Comparison of ENCODE assay signal across 1 cellular context in the genomic region with DNA sequence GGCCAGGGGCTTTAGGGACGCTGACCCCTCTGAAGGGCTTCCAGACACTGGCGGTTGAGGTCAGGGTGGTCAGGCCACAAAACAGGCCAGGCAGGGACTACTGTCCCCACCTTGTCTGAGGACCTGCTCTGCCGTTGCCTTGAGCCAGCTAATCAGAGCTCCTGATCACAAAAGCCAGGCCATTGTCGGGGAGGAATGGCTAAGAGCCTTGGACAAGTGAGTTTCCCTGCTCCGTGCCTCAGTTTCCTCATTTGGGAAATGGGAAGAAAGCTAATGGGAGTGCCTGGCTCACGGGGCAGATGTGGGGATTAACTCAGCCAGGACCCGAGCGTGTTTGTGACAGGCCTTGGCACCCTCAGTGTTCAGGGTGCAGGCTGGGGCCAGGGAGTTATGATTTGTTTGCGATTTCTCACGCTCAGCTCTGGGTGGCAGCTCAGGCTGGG.
TF ChIP-seq lines count a peak whose summit lies in the region.

No MANE protein-coding gene starts in this region.

TF ChIP-seq in K562, 482 proteins besides CTCF, POLR2A, EP300 and RAD21 (continued from another document):
- TF ChIP-seq NEUROD1 (IDR thresholded peaks at IDR 0.05; ENCODE audit: borderline replicate concordance, low read depth, low read length, partially characterized antibody): no peak
- TF ChIP-seq, protein P1, sequence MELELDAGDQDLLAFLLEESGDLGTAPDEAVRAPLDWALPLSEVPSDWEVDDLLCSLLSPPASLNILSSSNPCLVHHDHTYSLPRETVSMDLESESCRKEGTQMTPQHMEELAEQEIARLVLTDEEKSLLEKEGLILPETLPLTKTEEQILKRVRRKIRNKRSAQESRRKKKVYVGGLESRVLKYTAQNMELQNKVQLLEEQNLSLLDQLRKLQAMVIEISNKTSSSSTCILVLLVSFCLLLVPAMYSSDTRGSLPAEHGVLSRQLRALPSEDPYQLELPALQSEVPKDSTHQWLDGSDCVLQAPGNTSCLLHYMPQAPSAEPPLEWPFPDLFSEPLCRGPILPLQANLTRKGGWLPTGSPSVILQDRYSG (tag; conservative IDR thresholded peaks at IDR 0.05; ENCODE audit: low read depth): peak; percentile 33; the same call in 1 of the 2 replicates
- TF ChIP-seq ZFP1 (CRISPR knock-in tag; IDR thresholded peaks at IDR 0.05): no peak
- TF ChIP-seq KAT8 (IDR thresholded peaks at IDR 0.05; ENCODE audit: low read depth): no peak
- TF ChIP-seq, protein P2, sequence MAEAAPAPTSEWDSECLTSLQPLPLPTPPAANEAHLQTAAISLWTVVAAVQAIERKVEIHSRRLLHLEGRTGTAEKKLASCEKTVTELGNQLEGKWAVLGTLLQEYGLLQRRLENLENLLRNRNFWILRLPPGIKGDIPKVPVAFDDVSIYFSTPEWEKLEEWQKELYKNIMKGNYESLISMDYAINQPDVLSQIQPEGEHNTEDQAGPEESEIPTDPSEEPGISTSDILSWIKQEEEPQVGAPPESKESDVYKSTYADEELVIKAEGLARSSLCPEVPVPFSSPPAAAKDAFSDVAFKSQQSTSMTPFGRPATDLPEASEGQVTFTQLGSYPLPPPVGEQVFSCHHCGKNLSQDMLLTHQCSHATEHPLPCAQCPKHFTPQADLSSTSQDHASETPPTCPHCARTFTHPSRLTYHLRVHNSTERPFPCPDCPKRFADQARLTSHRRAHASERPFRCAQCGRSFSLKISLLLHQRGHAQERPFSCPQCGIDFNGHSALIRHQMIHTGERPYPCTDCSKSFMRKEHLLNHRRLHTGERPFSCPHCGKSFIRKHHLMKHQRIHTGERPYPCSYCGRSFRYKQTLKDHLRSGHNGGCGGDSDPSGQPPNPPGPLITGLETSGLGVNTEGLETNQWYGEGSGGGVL (CRISPR knock-in tag; IDR thresholded peaks at IDR 0.05): no peak
- TF ChIP-seq, protein P3, sequence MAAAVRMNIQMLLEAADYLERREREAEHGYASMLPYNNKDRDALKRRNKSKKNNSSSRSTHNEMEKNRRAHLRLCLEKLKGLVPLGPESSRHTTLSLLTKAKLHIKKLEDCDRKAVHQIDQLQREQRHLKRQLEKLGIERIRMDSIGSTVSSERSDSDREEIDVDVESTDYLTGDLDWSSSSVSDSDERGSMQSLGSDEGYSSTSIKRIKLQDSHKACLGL (CRISPR knock-in tag; IDR thresholded peaks at IDR 0.05; ENCODE audit: borderline replicate concordance, poor library complexity, severe bottlenecking): no peak
- peak; percentile 45; the same call in 1 of the 2 replicates for TF ChIP-seq BCOR (IDR thresholded peaks at IDR 0.05)
- TF ChIP-seq, protein P4, sequence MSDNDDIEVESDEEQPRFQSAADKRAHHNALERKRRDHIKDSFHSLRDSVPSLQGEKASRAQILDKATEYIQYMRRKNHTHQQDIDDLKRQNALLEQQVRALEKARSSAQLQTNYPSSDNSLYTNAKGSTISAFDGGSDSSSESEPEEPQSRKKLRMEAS (CRISPR knock-in tag; IDR thresholded peaks at IDR 0.05): 0 out of 2 replicates have a peak, but pooled peaks have one; percentile 1
- TF ChIP-seq, protein P5, sequence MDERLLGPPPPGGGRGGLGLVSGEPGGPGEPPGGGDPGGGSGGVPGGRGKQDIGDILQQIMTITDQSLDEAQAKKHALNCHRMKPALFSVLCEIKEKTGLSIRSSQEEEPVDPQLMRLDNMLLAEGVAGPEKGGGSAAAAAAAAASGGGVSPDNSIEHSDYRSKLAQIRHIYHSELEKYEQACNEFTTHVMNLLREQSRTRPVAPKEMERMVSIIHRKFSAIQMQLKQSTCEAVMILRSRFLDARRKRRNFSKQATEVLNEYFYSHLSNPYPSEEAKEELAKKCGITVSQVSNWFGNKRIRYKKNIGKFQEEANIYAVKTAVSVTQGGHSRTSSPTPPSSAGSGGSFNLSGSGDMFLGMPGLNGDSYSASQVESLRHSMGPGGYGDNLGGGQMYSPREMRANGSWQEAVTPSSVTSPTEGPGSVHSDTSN (CRISPR knock-in tag; IDR thresholded peaks at IDR 0.05; ENCODE audit: low read depth): no peak
- TF ChIP-seq, protein P5 (tag; conservative IDR thresholded peaks at IDR 0.05; ENCODE audit: low read depth): 0 out of 2 replicates have a peak, but pooled peaks have one; percentile 43
- TF ChIP-seq, protein P6, sequence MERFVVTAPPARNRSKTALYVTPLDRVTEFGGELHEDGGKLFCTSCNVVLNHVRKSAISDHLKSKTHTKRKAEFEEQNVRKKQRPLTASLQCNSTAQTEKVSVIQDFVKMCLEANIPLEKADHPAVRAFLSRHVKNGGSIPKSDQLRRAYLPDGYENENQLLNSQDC (CRISPR knock-in tag; IDR thresholded peaks at IDR 0.05): no peak
- TF ChIP-seq ZNF445 (CRISPR knock-in tag; IDR thresholded peaks at IDR 0.05; ENCODE audit: low read depth): no peak
- no peak for TF ChIP-seq NELFE (IDR thresholded peaks at IDR 0.05; ENCODE audit: insufficient read depth, insufficient read length)
